Comparison of ENCODE assay signal across 25 cellular contexts in the genomic region with DNA sequence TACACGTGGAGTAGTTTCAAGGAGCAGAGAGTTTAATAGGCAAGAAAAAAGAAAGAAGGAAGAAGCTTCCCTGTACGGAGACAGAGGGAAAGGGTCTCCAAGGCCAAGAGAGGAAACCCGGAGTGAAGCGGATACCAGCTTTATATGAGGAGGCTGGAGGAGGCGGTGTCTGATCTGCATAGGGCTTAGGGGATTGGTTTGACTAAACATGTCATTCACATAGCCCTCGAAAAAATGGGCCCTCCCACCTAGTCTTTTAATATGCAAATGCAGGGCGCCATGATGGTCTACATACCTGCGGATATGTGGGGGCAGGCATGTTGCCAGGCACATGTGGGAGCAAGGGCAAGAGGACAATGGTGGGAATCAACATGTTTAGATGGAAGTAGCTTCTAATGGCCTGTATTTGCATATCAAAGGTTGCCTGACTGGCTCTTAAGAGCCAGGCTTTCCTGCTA.
DNase-seq lines count a peak whose midpoint lies in the region; ATAC-seq, FAIRE-seq and TF ChIP-seq lines count a peak whose summit lies in the region.
"Had no signal": no experiment of that assay in that cellular context is flagged by ENCODE, and none has a peak within 500 bp of the region (broad histone marks: within the 10 kb centered on the region; RNA-seq: fewer than 3 reads in every experiment).

No MANE protein-coding gene starts in this region.

- H3K18ac ChIP-seq in mesendoderm (ENCODE audit: low read length): peak overlapping the region; percentile 60

- H2BK120ac ChIP-seq in mesendoderm (ENCODE audit: low read depth, low read length): peak overlapping the region; percentile 12

- H3K27ac Mint-ChIP-seq in activated naive CD4-positive, alpha-beta T cell treated with anti-CD3 and anti-CD28 coated beads for 36 hours: no peak overlapping the region
- H3K27ac Mint-ChIP-seq in activated T-helper 1 cell treated with anti-CD3 and anti-CD28 coated beads, Interleukin-12 subunit alpha, Interleukin-12 subunit beta, Interleukin-2, Interleukin-4 antibody, amounts not matched to agents 30 ng/mL and 10 ng/mL and 1 ng/mL, durations not matched to agents 14 hours and 24 hours and 36 hours: no peak overlapping the region
- H3K27ac Mint-ChIP-seq: activated naive CD4-positive, alpha-beta T cell treated with anti-CD3 and anti-CD28 coated beads, Interleukin-2, amount 50 U/mL, for 72 hours; CD4-positive, alpha-beta memory T cell; effector memory CD8-positive, alpha-beta T cell; T-helper 2 cell treated with Interferon-gamma antibody and Interleukin-4, amounts not matched to agents 5 μg/mL and 100 μg/mL, for 36 hours had no signal

- FAIRE-seq in pancreas (lab: Jason Lieb, UNC): no peak

- peaks cover 3% of the 10 kb centered on the region; the same call in 1 of the 2 replicates for H3K36me3 ChIP-seq in HUES64 (ENCODE audit: insufficient read depth, low read length)
- no peaks in the 10 kb centered on the region for H3K36me3 ChIP-seq in mesendoderm (ENCODE audit: control insufficient read depth, insufficient read depth, low read length)
- H3K36me3 ChIP-seq in pancreas: no peaks in the 10 kb centered on the region
- H3K36me3 ChIP-seq: cardiac muscle cell, esophagus squamous epithelium, gastrocnemius medialis, neutrophil, upper lobe of left lung had no signal

- no peaks in the 10 kb centered on the region for H3K27me3 Mint-ChIP-seq in activated naive CD4-positive, alpha-beta T cell treated with anti-CD3 and anti-CD28 coated beads for 36 hours (ENCODE audit: low read depth)
- H3K27me3 Mint-ChIP-seq in activated T-helper 1 cell treated with anti-CD3 and anti-CD28 coated beads, Interleukin-12 subunit alpha, Interleukin-12 subunit beta, Interleukin-2, Interleukin-4 antibody, amounts not matched to agents 30 ng/mL and 10 ng/mL and 1 ng/mL, durations not matched to agents 14 hours and 24 hours and 36 hours (ENCODE audit: insufficient read depth): no peaks in the 10 kb centered on the region
- H3K27me3 Mint-ChIP-seq: CD4-positive, alpha-beta memory T cell; effector memory CD8-positive, alpha-beta T cell had no signal

- H3K4me3 Mint-ChIP-seq in activated naive CD4-positive, alpha-beta T cell treated with anti-CD3 and anti-CD28 coated beads for 36 hours: no peak overlapping the region
- H3K4me3 Mint-ChIP-seq in activated T-helper 1 cell treated with anti-CD3 and anti-CD28 coated beads, Interleukin-12 subunit alpha, Interleukin-12 subunit beta, Interleukin-2, Interleukin-4 antibody, amounts not matched to agents 30 ng/mL and 10 ng/mL and 1 ng/mL, durations not matched to agents 14 hours and 24 hours and 36 hours: no peak overlapping the region
- H3K4me3 Mint-ChIP-seq: CD4-positive, alpha-beta memory T cell; effector memory CD8-positive, alpha-beta T cell; T-helper 2 cell treated with Interferon-gamma antibody and Interleukin-4, amounts not matched to agents 5 μg/mL and 100 μg/mL, for 36 hours had no signal

- intact Hi-C loops in pancreas (cut with DNase I): no loop called here
- intact Hi-C loops in activated naive CD4-positive, alpha-beta T cell treated with anti-CD3 and anti-CD28 coated beads for 36 hours (cut with micrococcal nuclease): no loop called here
- intact Hi-C loops in activated T-helper 1 cell treated with anti-CD3 and anti-CD28 coated beads, Interleukin-12 subunit alpha, Interleukin-12 subunit beta, Interleukin-2, Interleukin-4 antibody, amounts not matched to agents 30 ng/mL and 10 ng/mL and 1 ng/mL, durations not matched to agents 14 hours and 24 hours and 36 hours (cut with micrococcal nuclease): no loop called here

- no peak overlapping the region for H3K56ac ChIP-seq in mesendoderm (ENCODE audit: low read length)

- no peaks in the 10 kb centered on the region for H3K79me1 ChIP-seq in mesendoderm (ENCODE audit: low read length)

- no peak for ATAC-seq in pancreas
- ATAC-seq: activated naive CD4-positive, alpha-beta T cell treated with anti-CD3 and anti-CD28 coated beads, Interleukin-2, amount 50 U/mL, for 72 hours; effector memory CD8-positive, alpha-beta T cell; gastrocnemius medialis; psoas muscle had no signal

- DNase-seq in NCI-H526 treated with DMSO at 0.1 percent for 48 hours (lab: John Stamatoyannopoulos, UW): peak; percentile 64
- peak; percentile 29 for DNase-seq in epithelial cell of esophagus (ENCODE audit: low read depth)
- DNase-seq in mesendoderm: peak; percentile 98
- no peak for DNase-seq in pancreas
- no peak for DNase-seq in activated naive CD4-positive, alpha-beta T cell treated with anti-CD3 and anti-CD28 coated beads for 36 hours
- DNase-seq in KG1 (lab: John Stamatoyannopoulos, UW): no peak
- no peak for DNase-seq in activated T-helper 1 cell treated with anti-CD3 and anti-CD28 coated beads, Interleukin-12 subunit alpha, Interleukin-12 subunit beta, Interleukin-2, Interleukin-4 antibody, amounts not matched to agents 30 ng/mL and 10 ng/mL and 1 ng/mL, durations not matched to agents 14 hours and 24 hours and 36 hours (ENCODE audit: low spot score)
- DNase-seq: anterior cingulate cortex; CD4-positive, alpha-beta memory T cell; effector memory CD8-positive, alpha-beta T cell; esophagus squamous epithelium; gastrocnemius medialis; hippocampal formation; mammary epithelial cell; NCI-H1417 treated with DMSO at 0.1 percent for 48 hours; NCI-H524 treated with DMSO at 0.1 percent for 48 hours; psoas muscle; upper lobe of left lung had no signal

- peaks cover 12% of the 10 kb centered on the region for H3K9me3 ChIP-seq in HUES64 (ENCODE audit: insufficient read depth, low read depth, low read length)
- no peaks in the 10 kb centered on the region for H3K9me3 ChIP-seq in pancreas
- H3K9me3 ChIP-seq: esophagus squamous epithelium, gastrocnemius medialis, neutrophil, psoas muscle, upper lobe of left lung had no signal

- CTCF ChIA-PET in activated naive CD4-positive, alpha-beta T cell treated with anti-CD3 and anti-CD28 coated beads for 36 hours (lab: Charles Lee): no interaction called here

- H3K4me1 ChIP-seq in HUES64 (ENCODE audit: insufficient read depth, low read length) (peaks cover 26% of the 10 kb centered on the region), mesendoderm (ENCODE audit: control insufficient read depth, low read depth, low read length) (no peaks in the 10 kb centered on the region), pancreas (no peaks in the 10 kb centered on the region)
- H3K4me1 ChIP-seq: esophagus squamous epithelium, gastrocnemius medialis, psoas muscle, upper lobe of left lung had no signal

- no peak overlapping the region for H3K4ac ChIP-seq in mesendoderm (ENCODE audit: low read depth, low read length)

- no peak overlapping the region for H4K5ac ChIP-seq in mesendoderm (ENCODE audit: low read length)

- H3K27me3 ChIP-seq in HUES64 (ENCODE audit: insufficient read depth, low read length): no peaks in the 10 kb centered on the region
- no peaks in the 10 kb centered on the region for H3K27me3 ChIP-seq in mesendoderm (ENCODE audit: insufficient read depth, low read length, poor library complexity)
- no peaks in the 10 kb centered on the region for H3K27me3 ChIP-seq in pancreas
- H3K27me3 ChIP-seq: cardiac muscle cell, esophagus squamous epithelium, gastrocnemius medialis, neutrophil, upper lobe of left lung had no signal

- WGBS in HUES64: 66% methylated on average over 8 of the region's 8 CpGs
- no CpG with 5 or more reads among the region's 8 CpGs for WGBS in mesendoderm (ENCODE audit: extremely low coverage, insufficient coverage, low lambda C conversion rate)
- WGBS in pancreas, 2 donors: 57 to 75% methylated on average over 8 of the region's 8 CpGs

- no peak overlapping the region for H4K8ac ChIP-seq in mesendoderm (ENCODE audit: low read depth, low read length)

- no peak overlapping the region for H3K4me3 ChIP-seq in HUES64 (ENCODE audit: low read length)
- no peak overlapping the region for H3K4me3 ChIP-seq in epithelial cell of esophagus (ENCODE audit: low read length)
- H3K4me3 ChIP-seq in mesendoderm (ENCODE audit: low read length): no peak overlapping the region
- H3K4me3 ChIP-seq in pancreas: no peak overlapping the region
- H3K4me3 ChIP-seq: cardiac muscle cell, coronary artery, esophagus squamous epithelium, gastrocnemius medialis, psoas muscle, upper lobe of left lung had no signal

- H2BK15ac ChIP-seq in mesendoderm (replicated peaks; ENCODE audit: low read depth): peak overlapping the region; percentile 74

- H3K79me2 ChIP-seq in mesendoderm (ENCODE audit: control insufficient read depth, insufficient read depth, low read length): no peaks in the 10 kb centered on the region

- no peak overlapping the region for H3K4me2 ChIP-seq in mesendoderm (ENCODE audit: low read length)

- H3K23ac ChIP-seq in mesendoderm (ENCODE audit: low read length): no peak overlapping the region

- no peak overlapping the region for H2BK5ac ChIP-seq in mesendoderm (ENCODE audit: low read length)

- peak overlapping the region; percentile 90 for H3K27ac ChIP-seq in HUES64 (ENCODE audit: low read depth, low read length)
- H3K27ac ChIP-seq in mesendoderm (ENCODE audit: low read depth, low read length): no peak overlapping the region
- no peak overlapping the region for H3K27ac ChIP-seq in pancreas
- H3K27ac ChIP-seq: cardiac muscle cell, coronary artery, esophagus squamous epithelium, gastrocnemius medialis, HL-60, neutrophil, psoas muscle, upper lobe of left lung had no signal

- peak overlapping the region; percentile 59; the same call in 1 of the 2 replicates for H3K9ac ChIP-seq in HUES64 (ENCODE audit: low read depth, low read length)
- no peak overlapping the region for H3K9ac ChIP-seq in mesendoderm (ENCODE audit: low read length)

- H3K4me1 Mint-ChIP-seq in activated naive CD4-positive, alpha-beta T cell treated with anti-CD3 and anti-CD28 coated beads for 36 hours (ENCODE audit: low read depth): no peaks in the 10 kb centered on the region
- no peaks in the 10 kb centered on the region for H3K4me1 Mint-ChIP-seq in activated T-helper 1 cell treated with anti-CD3 and anti-CD28 coated beads, Interleukin-12 subunit alpha, Interleukin-12 subunit beta, Interleukin-2, Interleukin-4 antibody, amounts not matched to agents 30 ng/mL and 10 ng/mL and 1 ng/mL, durations not matched to agents 14 hours and 24 hours and 36 hours (ENCODE audit: low read depth)
- H3K4me1 Mint-ChIP-seq: CD4-positive, alpha-beta memory T cell had no signal

- no peak for TF ChIP-seq CTCF in epithelial cell of esophagus (IDR thresholded peaks at IDR 0.05; ENCODE audit: insufficient read depth, low read depth, low read length, missing control alignments)
- TF ChIP-seq CTCF in pancreas (IDR thresholded peaks at IDR 0.05): no peak

- H2AK5ac ChIP-seq in mesendoderm (ENCODE audit: low read length): no peak overlapping the region

- no peaks in the 10 kb centered on the region for H3K9me3 Mint-ChIP-seq in activated naive CD4-positive, alpha-beta T cell treated with anti-CD3 and anti-CD28 coated beads for 36 hours
- no peaks in the 10 kb centered on the region for H3K9me3 Mint-ChIP-seq in activated T-helper 1 cell treated with anti-CD3 and anti-CD28 coated beads, Interleukin-12 subunit alpha, Interleukin-12 subunit beta, Interleukin-2, Interleukin-4 antibody, amounts not matched to agents 30 ng/mL and 10 ng/mL and 1 ng/mL, durations not matched to agents 14 hours and 24 hours and 36 hours
- H3K9me3 Mint-ChIP-seq: activated naive CD4-positive, alpha-beta T cell treated with anti-CD3 and anti-CD28 coated beads, Interleukin-2, amount 50 U/mL, for 72 hours; effector memory CD8-positive, alpha-beta T cell; T-helper 2 cell treated with Interferon-gamma antibody and Interleukin-4, amounts not matched to agents 5 μg/mL and 100 μg/mL, for 36 hours had no signal

- H3K36me3 Mint-ChIP-seq in activated naive CD4-positive, alpha-beta T cell treated with anti-CD3 and anti-CD28 coated beads for 36 hours (ENCODE audit: low read depth): no peaks in the 10 kb centered on the region
- H3K36me3 Mint-ChIP-seq in activated T-helper 1 cell treated with anti-CD3 and anti-CD28 coated beads, Interleukin-12 subunit alpha, Interleukin-12 subunit beta, Interleukin-2, Interleukin-4 antibody, amounts not matched to agents 30 ng/mL and 10 ng/mL and 1 ng/mL, durations not matched to agents 14 hours and 24 hours and 36 hours (ENCODE audit: low read depth): no peaks in the 10 kb centered on the region
- H3K36me3 Mint-ChIP-seq: activated naive CD4-positive, alpha-beta T cell treated with anti-CD3 and anti-CD28 coated beads, Interleukin-2, amount 50 U/mL, for 72 hours; CD4-positive, alpha-beta memory T cell had no signal

Comparison
In these comparisons a context has a peak if more than half of its experiments do, and no peak if none do; other contexts are left out.
1. DNase-seq: peak in NCI-H526 treated with DMSO at 0.1 percent for 48 hours (single experiment), epithelial cell of esophagus (single experiment) and mesendoderm (single experiment); none in pancreas (0 of 6), activated naive CD4-positive, alpha-beta T cell treated with anti-CD3 and anti-CD28 coated beads for 36 hours (single experiment), KG1 (single experiment) and activated T-helper 1 cell treated with anti-CD3 and anti-CD28 coated beads, Interleukin-12 subunit alpha, Interleukin-12 subunit beta, Interleukin-2, Interleukin-4 antibody, amounts not matched to agents 30 ng/mL and 10 ng/mL and 1 ng/mL, durations not matched to agents 14 hours and 24 hours and 36 hours (single experiment).